In the genomic region with DNA sequence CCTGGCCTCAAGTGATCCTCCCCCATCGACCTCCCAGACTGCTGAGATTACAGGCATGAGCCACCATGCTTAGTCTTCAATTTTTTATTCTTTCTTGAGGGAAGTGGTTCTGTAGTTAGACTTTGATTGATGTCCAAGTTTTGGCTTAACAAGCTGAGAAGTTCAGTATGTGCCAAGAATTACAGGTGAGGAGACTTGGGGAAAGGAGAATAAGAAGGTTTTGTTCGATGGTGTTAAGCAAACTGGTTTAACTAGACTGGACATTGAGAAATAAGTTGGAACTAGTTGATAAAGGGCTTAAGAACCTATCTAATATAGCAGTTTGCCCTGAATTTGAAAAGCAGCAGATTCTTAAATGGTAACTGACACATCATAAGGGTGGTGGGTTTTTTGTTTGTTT, we compare ENCODE assay signal across 1 cellular context.
TF ChIP-seq lines count a peak whose summit lies in the region.

No MANE protein-coding gene starts in this region.

TF ChIP-seq in GM12878, 131 proteins besides CTCF, POLR2A, EP300 and RAD21:
- TF ChIP-seq, protein P1, sequence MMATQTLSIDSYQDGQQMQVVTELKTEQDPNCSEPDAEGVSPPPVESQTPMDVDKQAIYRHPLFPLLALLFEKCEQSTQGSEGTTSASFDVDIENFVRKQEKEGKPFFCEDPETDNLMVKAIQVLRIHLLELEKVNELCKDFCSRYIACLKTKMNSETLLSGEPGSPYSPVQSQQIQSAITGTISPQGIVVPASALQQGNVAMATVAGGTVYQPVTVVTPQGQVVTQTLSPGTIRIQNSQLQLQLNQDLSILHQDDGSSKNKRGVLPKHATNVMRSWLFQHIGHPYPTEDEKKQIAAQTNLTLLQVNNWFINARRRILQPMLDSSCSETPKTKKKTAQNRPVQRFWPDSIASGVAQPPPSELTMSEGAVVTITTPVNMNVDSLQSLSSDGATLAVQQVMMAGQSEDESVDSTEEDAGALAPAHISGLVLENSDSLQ (IDR thresholded peaks at IDR 0.05) = no peak
- TF ChIP-seq CHD4 (IDR thresholded peaks at IDR 0.05) (no peak), YBX1 (IDR thresholded peaks at IDR 0.05) (no peak), MTA3 (IDR thresholded peaks at IDR 0.05; ENCODE audit: borderline replicate concordance, low read length) (no peak), ZNF217 (IDR thresholded peaks at IDR 0.05) (no peak), RFX5 (IDR thresholded peaks at IDR 0.05; ENCODE audit: low read depth, low read length) (no peak), SUZ12 (IDR thresholded peaks at IDR 0.05; ENCODE audit: unreplicated experiment) (no peak), TCF12 (IDR thresholded peaks at IDR 0.05; ENCODE audit: low read depth, low read length) (no peak), SIX5 (IDR thresholded peaks at IDR 0.05; ENCODE audit: low read depth, low read length, severe bottlenecking) (no peak), BACH1 (IDR thresholded peaks at IDR 0.05; ENCODE audit: borderline replicate concordance) (no peak), EED (IDR thresholded peaks at IDR 0.05; ENCODE audit: low read depth) (no peak), SIN3A (IDR thresholded peaks at IDR 0.05; ENCODE audit: low read depth, low read length) (no peak), PML (IDR thresholded peaks at IDR 0.05; ENCODE audit: low read length) (no peak), SREBF2 (IDR thresholded peaks at IDR 0.05; ENCODE audit: low read length) (no peak), ZNF24 (IDR thresholded peaks at IDR 0.05) (no peak)
- TF ChIP-seq, protein P2, sequence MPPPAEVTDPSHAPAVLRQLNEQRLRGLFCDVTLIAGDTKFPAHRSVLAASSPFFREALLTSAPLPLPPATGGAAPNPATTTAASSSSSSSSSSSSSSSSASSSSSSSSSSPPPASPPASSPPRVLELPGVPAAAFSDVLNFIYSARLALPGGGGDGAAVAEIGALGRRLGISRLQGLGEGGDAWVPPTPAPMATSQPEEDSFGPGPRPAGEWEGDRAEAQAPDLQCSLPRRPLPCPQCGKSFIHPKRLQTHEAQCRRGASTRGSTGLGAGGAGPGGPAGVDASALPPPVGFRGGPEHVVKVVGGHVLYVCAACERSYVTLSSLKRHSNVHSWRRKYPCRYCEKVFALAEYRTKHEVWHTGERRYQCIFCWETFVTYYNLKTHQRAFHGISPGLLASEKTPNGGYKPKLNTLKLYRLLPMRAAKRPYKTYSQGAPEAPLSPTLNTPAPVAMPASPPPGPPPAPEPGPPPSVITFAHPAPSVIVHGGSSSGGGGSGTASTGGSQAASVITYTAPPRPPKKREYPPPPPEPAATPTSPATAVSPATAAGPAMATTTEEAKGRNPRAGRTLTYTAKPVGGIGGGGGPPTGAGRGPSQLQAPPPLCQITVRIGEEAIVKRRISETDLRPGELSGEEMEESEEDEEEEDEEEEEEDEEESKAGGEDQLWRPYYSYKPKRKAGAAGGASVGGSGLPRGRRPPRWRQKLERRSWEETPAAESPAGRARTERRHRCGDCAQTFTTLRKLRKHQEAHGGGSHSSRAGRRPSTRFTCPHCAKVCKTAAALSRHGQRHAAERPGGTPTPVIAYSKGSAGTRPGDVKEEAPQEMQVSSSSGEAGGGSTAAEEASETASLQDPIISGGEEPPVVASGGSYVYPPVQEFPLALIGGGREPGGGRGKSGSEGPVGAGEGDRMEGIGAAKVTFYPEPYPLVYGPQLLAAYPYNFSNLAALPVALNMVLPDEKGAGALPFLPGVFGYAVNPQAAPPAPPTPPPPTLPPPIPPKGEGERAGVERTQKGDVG (CRISPR knock-in tag; IDR thresholded peaks at IDR 0.05) = no peak
- TF ChIP-seq, protein P3, sequence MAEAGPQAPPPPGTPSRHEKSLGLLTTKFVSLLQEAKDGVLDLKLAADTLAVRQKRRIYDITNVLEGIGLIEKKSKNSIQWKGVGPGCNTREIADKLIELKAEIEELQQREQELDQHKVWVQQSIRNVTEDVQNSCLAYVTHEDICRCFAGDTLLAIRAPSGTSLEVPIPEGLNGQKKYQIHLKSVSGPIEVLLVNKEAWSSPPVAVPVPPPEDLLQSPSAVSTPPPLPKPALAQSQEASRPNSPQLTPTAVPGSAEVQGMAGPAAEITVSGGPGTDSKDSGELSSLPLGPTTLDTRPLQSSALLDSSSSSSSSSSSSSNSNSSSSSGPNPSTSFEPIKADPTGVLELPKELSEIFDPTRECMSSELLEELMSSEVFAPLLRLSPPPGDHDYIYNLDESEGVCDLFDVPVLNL (IDR thresholded peaks at IDR 0.05; ENCODE audit: low read depth, low read length) = no peak
- TF ChIP-seq, protein P4, sequence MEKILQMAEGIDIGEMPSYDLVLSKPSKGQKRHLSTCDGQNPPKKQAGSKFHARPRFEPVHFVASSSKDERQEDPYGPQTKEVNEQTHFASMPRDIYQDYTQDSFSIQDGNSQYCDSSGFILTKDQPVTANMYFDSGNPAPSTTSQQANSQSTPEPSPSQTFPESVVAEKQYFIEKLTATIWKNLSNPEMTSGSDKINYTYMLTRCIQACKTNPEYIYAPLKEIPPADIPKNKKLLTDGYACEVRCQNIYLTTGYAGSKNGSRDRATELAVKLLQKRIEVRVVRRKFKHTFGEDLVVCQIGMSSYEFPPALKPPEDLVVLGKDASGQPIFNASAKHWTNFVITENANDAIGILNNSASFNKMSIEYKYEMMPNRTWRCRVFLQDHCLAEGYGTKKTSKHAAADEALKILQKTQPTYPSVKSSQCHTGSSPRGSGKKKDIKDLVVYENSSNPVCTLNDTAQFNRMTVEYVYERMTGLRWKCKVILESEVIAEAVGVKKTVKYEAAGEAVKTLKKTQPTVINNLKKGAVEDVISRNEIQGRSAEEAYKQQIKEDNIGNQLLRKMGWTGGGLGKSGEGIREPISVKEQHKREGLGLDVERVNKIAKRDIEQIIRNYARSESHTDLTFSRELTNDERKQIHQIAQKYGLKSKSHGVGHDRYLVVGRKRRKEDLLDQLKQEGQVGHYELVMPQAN (conservative IDR thresholded peaks at IDR 0.05) = no peak
